In genomic region chr3:126422571-126423091, GRCh38 we compare ENCODE assay signal across 24 cellular contexts. TPM values are rescaled to one million over a fixed set of nuclear protein-coding genes. Genes with fewer than 3 reads are reported as not detected.
"Had no signal": no experiment of that assay in that cellular context is flagged by ENCODE, and none has a peak within 500 bp of the region (broad histone marks: within the 10 kb centered on the region; RNA-seq: fewer than 3 reads in every experiment).

No MANE protein-coding gene starts in this region.

- H3K27me3 Mint-ChIP-seq: activated CD4-positive, alpha-beta T cell treated with anti-CD3 and anti-CD28 coated beads, Interleukin-2, amount 10 ng/mL, durations not matched to agents 24 days and 14 days; activated CD8-positive, alpha-beta T cell treated with anti-CD3 and anti-CD28 coated beads for 36 hours; activated naive CD4-positive, alpha-beta T cell treated with anti-CD3 and anti-CD28 coated beads, Interleukin-2, amount 10 ng/mL, durations not matched to agents 7 days and 5 days; activated naive CD8-positive, alpha-beta T cell treated with anti-CD3 and anti-CD28 coated beads, Interleukin-2, amount 50 U/mL, for 24 hours; brain; memory B cell; naive thymus-derived CD8-positive, alpha-beta T cell; T-cell had no signal

- H3K4me3 Mint-ChIP-seq: activated CD4-positive, alpha-beta T cell treated with anti-CD3 and anti-CD28 coated beads, Interleukin-2, amount 10 ng/mL, durations not matched to agents 24 days and 14 days; activated CD8-positive, alpha-beta T cell treated with anti-CD3 and anti-CD28 coated beads for 36 hours; activated naive CD4-positive, alpha-beta T cell treated with anti-CD3 and anti-CD28 coated beads, Interleukin-2, amount 10 ng/mL, durations not matched to agents 7 days and 5 days; activated naive CD8-positive, alpha-beta T cell treated with anti-CD3 and anti-CD28 coated beads, Interleukin-2, amount 50 U/mL, for 24 hours; activated T-cell treated with anti-CD3 and anti-CD28 coated beads, Interleukin-2, amount 50 U/mL, for 4 hours; brain; memory B cell; naive thymus-derived CD8-positive, alpha-beta T cell; T-cell had no signal

- H3K36me3 ChIP-seq: left ventricle myocardium inferior, suprapubic skin, transverse colon had no signal

- H3K27ac ChIP-seq: left ventricle myocardium inferior, parathyroid adenoma, suprapubic skin, transverse colon had no signal

- H3K9ac ChIP-seq: parathyroid adenoma had no signal

- H3K27ac Mint-ChIP-seq: activated CD4-positive, alpha-beta T cell treated with anti-CD3 and anti-CD28 coated beads, Interleukin-2, amount 10 ng/mL, durations not matched to agents 24 days and 14 days; activated CD8-positive, alpha-beta T cell treated with anti-CD3 and anti-CD28 coated beads for 36 hours; activated naive CD4-positive, alpha-beta T cell treated with anti-CD3 and anti-CD28 coated beads, Interleukin-2, amount 10 ng/mL, durations not matched to agents 7 days and 5 days; activated naive CD8-positive, alpha-beta T cell treated with anti-CD3 and anti-CD28 coated beads, Interleukin-2, amount 50 U/mL, for 24 hours; brain; memory B cell; naive thymus-derived CD8-positive, alpha-beta T cell; T-cell had no signal

- DNase-seq: activated CD4-positive, alpha-beta T cell treated with anti-CD3 and anti-CD28 coated beads, Interleukin-2, amount 10 ng/mL, durations not matched to agents 24 days and 14 days; activated CD4-positive, CD25-positive, alpha-beta regulatory T cell; activated CD8-positive, alpha-beta T cell treated with anti-CD3 and anti-CD28 coated beads for 36 hours; activated effector memory CD4-positive, alpha-beta T cell treated with Interleukin-2 at 50 U/mL for 16 hours; activated naive CD4-positive, alpha-beta T cell treated with anti-CD3 and anti-CD28 coated beads, Interleukin-2, amount 10 ng/mL, durations not matched to agents 7 days and 5 days; activated naive CD8-positive, alpha-beta T cell treated with anti-CD3 and anti-CD28 coated beads, Interleukin-2, amount 50 U/mL, for 24 hours; activated T-cell treated with anti-CD3 and anti-CD28 coated beads, Interleukin-2, amount 50 U/mL, for 4 hours; anterior cingulate cortex; central memory CD4-positive, alpha-beta T cell; foreskin melanocyte; glutamatergic neuron; hippocampal formation; kidney; left ventricle myocardium inferior; naive thymus-derived CD8-positive, alpha-beta T cell; stimulated activated naive CD4-positive, alpha-beta T cell treated with Interleukin-2 at 50 U/mL for 16 hours; transverse colon had no signal

- ATAC-seq: activated CD8-positive, alpha-beta T cell treated with anti-CD3 and anti-CD28 coated beads for 36 hours; activated naive CD8-positive, alpha-beta T cell treated with anti-CD3 and anti-CD28 coated beads, Interleukin-2, amount 50 U/mL, for 24 hours; activated T-cell treated with anti-CD3 and anti-CD28 coated beads, Interleukin-2, amount 50 U/mL, for 4 hours; naive thymus-derived CD8-positive, alpha-beta T cell; T-cell had no signal

- H3K4me1 Mint-ChIP-seq: activated CD4-positive, alpha-beta T cell treated with anti-CD3 and anti-CD28 coated beads, Interleukin-2, amount 10 ng/mL, durations not matched to agents 24 days and 14 days; activated naive CD4-positive, alpha-beta T cell treated with anti-CD3 and anti-CD28 coated beads, Interleukin-2, amount 10 ng/mL, durations not matched to agents 7 days and 5 days; activated naive CD8-positive, alpha-beta T cell treated with anti-CD3 and anti-CD28 coated beads, Interleukin-2, amount 50 U/mL, for 24 hours; brain; naive thymus-derived CD8-positive, alpha-beta T cell; T-cell had no signal

- H3K4me3 ChIP-seq: left ventricle myocardium inferior, suprapubic skin, transverse colon had no signal

- H3K4me1 ChIP-seq: left ventricle myocardium inferior, parathyroid adenoma, suprapubic skin, transverse colon had no signal

- H3K79me2 ChIP-seq: parathyroid adenoma had no signal

RNA-seq across cellular contexts. Expression of gene CFAP100, which starts 27.9 kb away (rescaled TPM):
- total RNA-seq: activated CD4-positive, alpha-beta T cell treated with anti-CD3 and anti-CD28 coated beads, Interleukin-2, amount 10 ng/mL, durations not matched to agents 24 days and 14 days; activated CD8-positive, alpha-beta T cell treated with anti-CD3 and anti-CD28 coated beads for 36 hours; activated T-cell treated with anti-CD3 and anti-CD28 coated beads, Interleukin-2, amount 50 U/mL, for 4 hours; epithelial cell of proximal tubule; fibroblast of lung; kidney; left ventricle myocardium inferior; naive thymus-derived CD8-positive, alpha-beta T cell; suprapubic skin; T-cell; transverse colon had no signal
- polyA plus RNA-seq: fibroblast of lung; naive thymus-derived CD8-positive, alpha-beta T cell had no signal
